In genomic region chr20:46363874-46364669, GRCh38 we compare ENCODE assay signal across 8 cellular contexts. TPM values are rescaled to one million over a fixed set of nuclear protein-coding genes. Genes with fewer than 3 reads are reported as not detected.
DNase-seq lines count a peak whose midpoint lies in the region; ATAC-seq and TF ChIP-seq lines count a peak whose summit lies in the region.

No MANE protein-coding gene starts in this region.

- TF ChIP-seq POLR2A in upper lobe of left lung (IDR thresholded peaks at IDR 0.05) = peak; percentile 68 to 94 (median 82)

- WGBS in upper lobe of left lung, 2 donors = 0 to 1% methylated on average over 22 to 48 of the region's 64 CpGs

- H3K27ac ChIP-seq in upper lobe of left lung = peak overlapping the region; percentile 96 to 100 (median 98)

- no peaks in the 10 kb centered on the region for H3K9me3 ChIP-seq in upper lobe of left lung

- intact Hi-C loops in left cardiac atrium (cut with DNase I) = loop anchor here in 1 of 2 donors (5.0 kb wide), 1 partner anchor 38 kb away; no protein-coding TSS in a partner anchor
- intact Hi-C loops in posterior vena cava (cut with DNase I) = loop anchor here in 1 of 2 donors (10.0 kb wide), 1 partner anchor 569 kb away; the partner anchor contains the start of genes DNTTIP1 and WFDC3

- TF ChIP-seq CTCF in upper lobe of left lung (IDR thresholded peaks at IDR 0.05) = peak in 3 of 6 experiments; percentile 4 to 34 (median 34)

- peak in 1 of 4 donors; percentile 54 for TF ChIP-seq EP300 in upper lobe of left lung (IDR thresholded peaks at IDR 0.05)

- no peaks in the 10 kb centered on the region for H3K27me3 ChIP-seq in upper lobe of left lung

- H3K4me1 ChIP-seq in upper lobe of left lung = peaks cover 28 to 50% (median 40%) of the 10 kb centered on the region in 4 donors

- H3K36me3 ChIP-seq in upper lobe of left lung = peaks cover 0 to 45% (median 27%) of the 10 kb centered on the region in 4 donors

- peak overlapping the region; percentile 78 to 99 (median 88) for H3K4me3 ChIP-seq in upper lobe of left lung

- peak; percentile 69 for ATAC-seq in HG02571 (IDR thresholded peaks at IDR 0.05; ENCODE audit: unreplicated experiment)
- peak; percentile 96 for ATAC-seq in left cardiac atrium
- ATAC-seq in upper lobe of left lung (ENCODE audit: low FRiP score in 2 of 2) = peak; percentile 94 to 97

- DNase-seq in GM04504 (ENCODE audit: low read depth) (peak; percentile 77), NCI-H1105 (lab: John Stamatoyannopoulos, UW) (peak; percentile 74), T-helper 1 cell (peak; percentile 78 to 91 (median 81)), amniotic stem cell (lab: John Stamatoyannopoulos, UW) (peak; percentile 72), left cardiac atrium (peak; percentile 89), posterior vena cava (ENCODE audit: low spot score) (peak; percentile 96), upper lobe of left lung (peak; percentile 88 to 98)

RNA-seq across cellular contexts. Expression of gene ELMO2, which starts 42.3 kb away (rescaled TPM):
- total RNA-seq in left cardiac atrium = 10 to 100 TPM; 29.5 to 36.1 TPM
- total RNA-seq in posterior vena cava = 10 to 100 TPM; 43.6 to 48.9 TPM
- 100 to 1,000 TPM in 1 of 6 donors, 10 to 100 TPM in 5; 36.4 to 103 (median 46.3) TPM for total RNA-seq in upper lobe of left lung

RNA-seq across cellular contexts. Expression of gene CDH22, which starts 55.8 kb away (rescaled TPM):
- total RNA-seq in left cardiac atrium (1 to 10 TPM; 5.8 to 5.9 TPM), posterior vena cava (under 1 TPM; 0.28 to 0.29 TPM), upper lobe of left lung (under 1 TPM in 4 of 6 donors, not detected in 2; 0.10 to 0.40 (median 0.24) TPM)

Comparison
In these comparisons a context has a peak if more than half of its experiments do, and no peak if none do; other contexts are left out.
1. Peak in every context shown above with its lines: DNase-seq, ATAC-seq, H3K4me3 ChIP-seq and H3K27ac ChIP-seq.
2. RNA of gene CDH22, which starts 55.8 kb away (total RNA-seq): 5.8 to 5.9 TPM in left cardiac atrium; 0.28 to 0.29 TPM in posterior vena cava and 0.10 to 0.40 TPM in upper lobe of left lung; every median in the first group is over 4 times any median in the second.